Comparison of ENCODE assay signal across 11 cellular contexts in genomic region chrX:15631637-15632036, GRCh38. TPM values are rescaled to one million over a fixed set of nuclear protein-coding genes. Genes with fewer than 3 reads are reported as not detected.
"Had no signal": no experiment of that assay in that cellular context is flagged by ENCODE, and none has a peak within 500 bp of the region (broad histone marks: within the 10 kb centered on the region; RNA-seq: fewer than 3 reads in every experiment).

No MANE protein-coding gene starts in this region.

- H3K36me3 ChIP-seq: HAP-1 had no signal

- H2AFZ ChIP-seq: GM23248 had no signal

- ATAC-seq: HCT116 had no signal

- H3K4me1 ChIP-seq: HAP-1 had no signal

- H3K27ac Mint-ChIP-seq: HFFc6 had no signal

- H3K4me3 ChIP-seq: GM23248, HAP-1 had no signal

- DNase-seq: GM23248, GOT3, H7, HFFc6, IMR-90, KBM-7 had no signal

- H3K27ac ChIP-seq: GM23248 had no signal

- H3K9ac ChIP-seq: GM23248 had no signal

- FAIRE-seq: HTR-8/SVneo had no signal

- H3K9me3 Mint-ChIP-seq: HFFc6 had no signal

- H3K4me3 Mint-ChIP-seq: HFFc6 had no signal

- H3K9me3 ChIP-seq: HAP-1 had no signal

RNA-seq across cellular contexts. Expression of gene ACE2, which starts 30.9 kb away (rescaled TPM):
- total RNA-seq: GM23248, H4, HFFc6, HT-29, IMR-90 had no signal
- polyA plus RNA-seq: GM23248, IMR-90 had no signal
